Comparison of ENCODE assay signal across 22 cellular contexts in the genomic region with DNA sequence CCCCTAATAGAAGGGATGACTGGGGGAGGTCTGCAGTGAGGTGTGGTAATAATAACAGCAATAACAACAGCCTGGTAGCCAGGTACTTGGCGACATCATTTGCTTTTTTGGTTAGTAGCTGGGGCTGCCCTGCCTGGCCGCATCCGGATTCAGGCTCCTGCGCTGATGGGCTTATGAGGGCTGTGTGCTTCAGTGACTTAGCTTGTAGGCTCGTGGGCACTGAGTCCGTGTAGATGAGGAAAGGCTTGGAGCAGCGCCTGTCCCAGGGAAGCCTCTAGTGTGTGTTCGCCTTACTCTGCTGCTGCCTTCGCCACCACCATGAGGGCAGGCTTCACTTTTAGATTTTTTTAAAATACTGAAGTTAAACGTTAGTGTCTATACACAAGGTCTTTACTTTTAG.
"Had no signal": no experiment of that assay in that cellular context is flagged by ENCODE, and none has a peak within 500 bp of the region (broad histone marks: within the 10 kb centered on the region; RNA-seq: fewer than 3 reads in every experiment).

No MANE protein-coding gene starts in this region.

- H3K27me3 ChIP-seq: colonic mucosa, esophagus muscularis mucosa, foreskin keratinocyte, gastroesophageal sphincter, heart left ventricle, hepatocyte, left lung, neutrophil, sigmoid colon, transverse colon, vagina had no signal

- H3K27ac ChIP-seq: colonic mucosa, esophagus muscularis mucosa, foreskin keratinocyte, gastroesophageal sphincter, hepatocyte, left lung, neutrophil, parathyroid adenoma, sigmoid colon, thoracic aorta, transverse colon, vagina had no signal

- H3K4me3 ChIP-seq: colonic mucosa, esophagus muscularis mucosa, gastroesophageal sphincter, heart left ventricle, hepatocyte, left lung, sigmoid colon, thoracic aorta, transverse colon, vagina had no signal

- H3K4me1 ChIP-seq: colonic mucosa, parathyroid adenoma had no signal

- H2AFZ ChIP-seq: hepatocyte, parathyroid adenoma had no signal

- ATAC-seq: foreskin keratinocyte; gastroesophageal sphincter; heart left ventricle; left lung; naive thymus-derived CD4-positive, alpha-beta T cell; right cardiac atrium; stimulated activated naive B cell treated with anti-CD40 and anti-IgM and Interleukin-4, amounts not matched to agents 10 μg/mL and 1 μg/mL and 100 μg/mL, for 72 hours had no signal

- H3K4me2 ChIP-seq: hepatocyte had no signal

- H3K9me3 ChIP-seq: colonic mucosa, esophagus muscularis mucosa, gastroesophageal sphincter, heart left ventricle, left lung, neutrophil, sigmoid colon, thoracic aorta, transverse colon, vagina had no signal

- DNase-seq: colonic mucosa; dermis blood vessel endothelial cell; effector memory CD4-positive, alpha-beta T cell; foreskin keratinocyte; heart left ventricle; kidney; left lung; mesenchymal stem cell; midbrain; naive thymus-derived CD4-positive, alpha-beta T cell; sigmoid colon; stimulated activated CD4-positive, alpha-beta T cell treated with anti-CD3 and anti-CD28 coated beads, Interleukin-4, amount 100 ng/mL, for 4 hours; stimulated activated naive B cell treated with anti-CD40 and anti-IgM and Interleukin-4, amounts not matched to agents 10 μg/mL and 1 μg/mL and 100 μg/mL, for 72 hours; transverse colon had no signal
